Comparison of ENCODE assay signal across 8 cellular contexts in genomic region chr9:133460405-133461175, GRCh38. TPM values are rescaled to one million over a fixed set of nuclear protein-coding genes. Genes with fewer than 3 reads are reported as not detected.
A peak's percentile ranks its signal among the peaks of the same experiment; 100 is the strongest.
DNase-seq lines count a peak whose midpoint lies in the region; ATAC-seq and TF ChIP-seq lines count a peak whose summit lies in the region.

No MANE protein-coding gene starts in this region.

- no peak for DNase-seq in BJ (ENCODE audit: low read depth)
- DNase-seq in NCI-H526 treated with DMSO at 0.1 percent for 48 hours (lab: John Stamatoyannopoulos, UW), result peak; percentile 31
- DNase-seq in islet precursor cell, result peak; percentile 83
- DNase-seq in smooth muscle cell (lab: John Stamatoyannopoulos, UW; ENCODE audit: unreplicated experiment), result no peak
- no peak for DNase-seq in stimulated activated CD4-positive, alpha-beta T cell treated with anti-CD3 and anti-CD28 coated beads, Interleukin-12 subunit alpha, Interleukin-12 subunit beta, amount 100 ng/mL, for 4 hours

- H3K27me3 ChIP-seq in BJ (ENCODE audit: control insufficient read depth, insufficient read depth, low read length) (no peaks in the 10 kb centered on the region), smooth muscle cell (ENCODE audit: low read depth) (no peaks in the 10 kb centered on the region)

- peak overlapping the region; percentile 47 for H3K4me3 ChIP-seq in BJ (ENCODE audit: low read depth, low read length)
- H3K4me3 ChIP-seq in smooth muscle cell, result peak overlapping the region; percentile 89

- H3K27ac Mint-ChIP-seq in brain, result peak overlapping the region; percentile 84 to 96 (median 95)

- H2AFZ ChIP-seq in smooth muscle cell (ENCODE audit: low read depth), result no peak overlapping the region

- CTCF ChIA-PET in BJ (lab: Yijun Ruan, JAX), result interaction anchor here (0.8 to 1.3 kb wide), 2 partner anchors 26 to 126 kb away, joined by 3 read pairs; no protein-coding TSS in a partner anchor

- TF ChIP-seq CTCF in BJ (IDR thresholded peaks at IDR 0.05; ENCODE audit: insufficient read depth, low read depth, low read length) (no peak), brain (conservative IDR thresholded peaks at IDR 0.05) (no peak), smooth muscle cell (IDR thresholded peaks at IDR 0.05; ENCODE audit: borderline replicate concordance, insufficient read depth, poor library complexity, severe bottlenecking) (no peak)

- no peaks in the 10 kb centered on the region for H3K9me3 Mint-ChIP-seq in brain

- H3K79me2 ChIP-seq in smooth muscle cell (ENCODE audit: low read depth), result no peaks in the 10 kb centered on the region

- H3K4me3 Mint-ChIP-seq in brain, result peak overlapping the region; percentile 90 to 94 (median 91)

- H3K4me1 Mint-ChIP-seq in brain, result peaks cover 48% of the 10 kb centered on the region

- H3K4me1 ChIP-seq in smooth muscle cell (ENCODE audit: low read depth), result peaks cover 12% of the 10 kb centered on the region

- 0 out of 2 replicates have a peak, but pooled peaks cover 1% of the 10 kb centered on the region for H3K36me3 ChIP-seq in BJ (ENCODE audit: control insufficient read depth, insufficient read depth, low read length)
- no peaks in the 10 kb centered on the region for H3K36me3 ChIP-seq in smooth muscle cell (ENCODE audit: low read depth)

- POLR2A ChIA-PET in BJ (lab: Charles Lee), result interaction anchor here (0.6 kb wide), 1 partner anchor 254 kb away, joined by 4 read pairs; no protein-coding TSS in a partner anchor

- H4K20me1 ChIP-seq in smooth muscle cell (ENCODE audit: low read depth), result peaks cover 31% of the 10 kb centered on the region

- H3K27ac ChIP-seq in smooth muscle cell (ENCODE audit: low read depth), result peak overlapping the region; percentile 79

- H3K36me3 Mint-ChIP-seq in brain, result peaks cover 2% of the 10 kb centered on the region

- no peaks in the 10 kb centered on the region for H3F3A ChIP-seq in smooth muscle cell (ENCODE audit: low read depth)

- no peaks in the 10 kb centered on the region for H3K9me3 ChIP-seq in smooth muscle cell (replicated peaks; ENCODE audit: low read depth)

- 9% methylated on average over 22 of the region's 30 CpGs for WGBS in smooth muscle cell (ENCODE audit: low lambda C conversion rate)

- peak overlapping the region; percentile 91 for H3K4me2 ChIP-seq in smooth muscle cell

- H3K9ac ChIP-seq in smooth muscle cell (ENCODE audit: low read depth), result peak overlapping the region; percentile 92

- ATAC-seq in GM18519 (IDR thresholded peaks at IDR 0.05; ENCODE audit: low FRiP score, unreplicated experiment), result peak; percentile 15
- peak; percentile 12 for ATAC-seq in HG03039 (IDR thresholded peaks at IDR 0.05; ENCODE audit: unreplicated experiment)

- H3K27me3 Mint-ChIP-seq in brain, result peaks cover 4% of the 10 kb centered on the region

RNA-seq across cellular contexts. Expression of gene CACFD1, which starts 0.8 kb away (rescaled TPM):
- 15.8 and 19.1 TPM in 2 replicates for polyA plus RNA-seq in BJ (2011; rRNA removed)
- 11.8 and 15.9 TPM in 2 replicates for polyA minus RNA-seq in BJ (2011; rRNA and poly(A)+ RNA removed)
- 52.4 TPM for polyA plus RNA-seq in brain (ENCODE audit: insufficient read depth, low read depth, low replicate concordance)
- total RNA-seq in smooth muscle cell, result 5.8 and 8.9 TPM in 2 replicates
- 22.8 and 27.1 TPM in 2 replicates for polyA plus RNA-seq in smooth muscle cell

RNA-seq across cellular contexts. Expression of gene SLC2A6, which starts 18.3 kb away (rescaled TPM):
- polyA plus RNA-seq in BJ (2011; rRNA removed) (5.1 and 9.0 TPM in 2 replicates), brain (ENCODE audit: insufficient read depth, low read depth, low replicate concordance) (14.5 TPM), smooth muscle cell (21.0 and 28.3 TPM in 2 replicates)
- polyA minus RNA-seq in BJ (2011; rRNA and poly(A)+ RNA removed), result 3.5 and 4.3 TPM in 2 replicates
- total RNA-seq in smooth muscle cell, result 12.7 and 13.8 TPM in 2 replicates

RNA-seq across cellular contexts. Expression of gene ADAMTS13, which starts 38.4 kb away (rescaled TPM):
- polyA plus RNA-seq in BJ (2011; rRNA removed), result 1.3 and 2.4 TPM in 2 replicates
- polyA minus RNA-seq in BJ (2011; rRNA and poly(A)+ RNA removed), result 0.57 and 0.62 TPM in 2 replicates
- polyA plus RNA-seq in brain (ENCODE audit: insufficient read depth, low read depth, low replicate concordance), result 4.0 TPM
- total RNA-seq in smooth muscle cell, result 1.4 and 3.1 TPM in 2 replicates
- polyA plus RNA-seq in smooth muscle cell, result 3.7 and 6.8 TPM in 2 replicates

RNA-seq across cellular contexts. Expression of gene REXO4, which starts 42.8 kb away (rescaled TPM):
- polyA plus RNA-seq in BJ (2011; rRNA removed) (22.7 and 24.0 TPM in 2 replicates), brain (ENCODE audit: insufficient read depth, low read depth, low replicate concordance) (51.7 TPM), smooth muscle cell (18.5 and 21.6 TPM in 2 replicates)
- polyA minus RNA-seq in BJ (2011; rRNA and poly(A)+ RNA removed), result 9.6 and 11.7 TPM in 2 replicates
- total RNA-seq in smooth muscle cell, result 11.5 and 12.9 TPM in 2 replicates

Comparison
In these comparisons a context has a peak if more than half of its experiments do, and no peak if none do; other contexts are left out.
1. DNase-seq: peak in NCI-H526 treated with DMSO at 0.1 percent for 48 hours (single experiment) and islet precursor cell (single experiment); none in BJ (single experiment), smooth muscle cell (single experiment) and stimulated activated CD4-positive, alpha-beta T cell treated with anti-CD3 and anti-CD28 coated beads, Interleukin-12 subunit alpha, Interleukin-12 subunit beta, amount 100 ng/mL, for 4 hours (single experiment).